In genomic region chr17:46943511-46944393, GRCh38 we compare ENCODE assay signal across 9 cellular contexts. TPM values are rescaled to one million over a fixed set of nuclear protein-coding genes. Genes with fewer than 3 reads are reported as not detected.
DNase-seq lines count a peak whose midpoint lies in the region; ATAC-seq and TF ChIP-seq lines count a peak whose summit lies in the region.
"Had no signal": no experiment of that assay in that cellular context is flagged by ENCODE, and none has a peak within 500 bp of the region (broad histone marks: within the 10 kb centered on the region; RNA-seq: fewer than 3 reads in every experiment).

No MANE protein-coding gene starts in this region.

- TF ChIP-seq CTCF in hepatocyte (IDR thresholded peaks at IDR 0.05; ENCODE audit: poor library complexity) (no peak), CD14-positive monocyte (IDR thresholded peaks at IDR 0.05) (no peak)

- no peak overlapping the region for H2AFZ ChIP-seq in hepatocyte

- no peak overlapping the region for H3K27ac ChIP-seq in hepatocyte

- no peaks in the 10 kb centered on the region for H3K36me3 ChIP-seq in hepatocyte (replicated peaks; ENCODE audit: insufficient read depth, low read depth)

- ATAC-seq in T-helper 17 cell = no peak
- no peak for ATAC-seq in stimulated activated memory B cell treated with anti-CD40 and anti-IgM and Interleukin-4, amounts not matched to agents 10 μg/mL and 1 μg/mL and 100 μg/mL, for 72 hours

- no peaks in the 10 kb centered on the region for H4K20me1 ChIP-seq in hepatocyte (ENCODE audit: insufficient read depth, poor library complexity, severe bottlenecking)

- H3K4me3 Mint-ChIP-seq in activated CD4-positive, alpha-beta T cell treated with anti-CD3 and anti-CD28 coated beads, Interleukin-2, amount 10 ng/mL, durations not matched to agents 24 days and 14 days = no peak overlapping the region
- peak overlapping the region; percentile 60 for H3K4me3 Mint-ChIP-seq in T-helper 17 cell
- H3K4me3 Mint-ChIP-seq in stimulated activated memory B cell treated with anti-CD40 and anti-IgM and Interleukin-4, amounts not matched to agents 10 μg/mL and 1 μg/mL and 100 μg/mL, for 72 hours = no peak overlapping the region
- H3K4me3 Mint-ChIP-seq in CD14-positive monocyte = peak overlapping the region in 1 of 2 donors; percentile 46

- H3K4me1 Mint-ChIP-seq in activated CD4-positive, alpha-beta T cell treated with anti-CD3 and anti-CD28 coated beads, Interleukin-2, amount 10 ng/mL, durations not matched to agents 24 days and 14 days = peaks cover 9% of the 10 kb centered on the region
- H3K4me1 Mint-ChIP-seq in T-helper 17 cell = peaks cover 15% of the 10 kb centered on the region
- peaks cover 13% of the 10 kb centered on the region for H3K4me1 Mint-ChIP-seq in stimulated activated memory B cell treated with anti-CD40 and anti-IgM and Interleukin-4, amounts not matched to agents 10 μg/mL and 1 μg/mL and 100 μg/mL, for 72 hours
- H3K4me1 Mint-ChIP-seq in CD14-positive monocyte = peaks cover 19% of the 10 kb centered on the region

- WGBS in hepatocyte (ENCODE audit: low lambda C conversion rate, missing lambda C conversion rate) = 40% methylated on average over 21 of the region's 21 CpGs

- peaks cover 18% of the 10 kb centered on the region for H3K4me1 ChIP-seq in hepatocyte (ENCODE audit: insufficient read depth)

- H3K9me3 ChIP-seq in T-helper 17 cell (ENCODE audit: control insufficient read depth, low read length, poor library complexity, severe bottlenecking) (no peaks in the 10 kb centered on the region), hepatocyte (ENCODE audit: low read depth) (no peaks in the 10 kb centered on the region)

- peak; percentile 14 for DNase-seq in activated CD4-positive, alpha-beta T cell treated with anti-CD3 and anti-CD28 coated beads for 48 hours
- DNase-seq in activated CD4-positive, alpha-beta T cell treated with anti-CD3 and anti-CD28 coated beads, Interleukin-2, amount 10 ng/mL, durations not matched to agents 24 days and 14 days = no peak
- no peak for DNase-seq in T-helper 17 cell
- peak; percentile 45 for DNase-seq in hepatocyte (ENCODE audit: low spot score)
- no peak for DNase-seq in CD14-positive monocyte (ENCODE audit: low spot score)
- DNase-seq in hepatic stellate cell (ENCODE audit: low spot score) = no peak
- DNase-seq in NCI-H146 treated with DMSO at 0.1 percent for 48 hours (lab: John Stamatoyannopoulos, UW; ENCODE audit: unreplicated experiment) = no peak
- DNase-seq: DND-41 had no signal

- no peaks in the 10 kb centered on the region for H3K27me3 ChIP-seq in hepatocyte

- no peak overlapping the region for H3K4me3 ChIP-seq in hepatocyte

- intact Hi-C loops in activated CD4-positive, alpha-beta T cell treated with anti-CD3 and anti-CD28 coated beads, Interleukin-2, amount 10 ng/mL, durations not matched to agents 24 days and 14 days (cut with micrococcal nuclease) = loop anchor here (5.0 to 10.0 kb wide), 2 partner anchors 59 to 99 kb away; no protein-coding TSS in a partner anchor
- intact Hi-C loops in CD14-positive monocyte (cut with micrococcal nuclease) = loop anchor here in 1 of 2 donors (5.0 kb wide), 1 partner anchor 101 kb away; no protein-coding TSS in a partner anchor

- H3K9me3 Mint-ChIP-seq in activated CD4-positive, alpha-beta T cell treated with anti-CD3 and anti-CD28 coated beads, Interleukin-2, amount 10 ng/mL, durations not matched to agents 24 days and 14 days = no peaks in the 10 kb centered on the region
- no peaks in the 10 kb centered on the region for H3K9me3 Mint-ChIP-seq in stimulated activated memory B cell treated with anti-CD40 and anti-IgM and Interleukin-4, amounts not matched to agents 10 μg/mL and 1 μg/mL and 100 μg/mL, for 72 hours
- peaks cover 0 to 2% (median 0%) of the 10 kb centered on the region in 7 donors for H3K9me3 Mint-ChIP-seq in CD14-positive monocyte

- no peaks in the 10 kb centered on the region for H3K9me2 ChIP-seq in hepatocyte (replicated peaks; ENCODE audit: insufficient read depth)

- H3K36me3 Mint-ChIP-seq in activated CD4-positive, alpha-beta T cell treated with anti-CD3 and anti-CD28 coated beads, Interleukin-2, amount 10 ng/mL, durations not matched to agents 24 days and 14 days (ENCODE audit: low read depth) = peaks cover 22% of the 10 kb centered on the region
- H3K36me3 Mint-ChIP-seq in T-helper 17 cell (ENCODE audit: low read depth) (peaks cover 2% of the 10 kb centered on the region), CD14-positive monocyte (peaks cover 29 to 35% of the 10 kb centered on the region in 2 donors)
- H3K36me3 Mint-ChIP-seq in stimulated activated memory B cell treated with anti-CD40 and anti-IgM and Interleukin-4, amounts not matched to agents 10 μg/mL and 1 μg/mL and 100 μg/mL, for 72 hours = peaks cover 15% of the 10 kb centered on the region

- no peak overlapping the region for H3K27ac Mint-ChIP-seq in activated CD4-positive, alpha-beta T cell treated with anti-CD3 and anti-CD28 coated beads, Interleukin-2, amount 10 ng/mL, durations not matched to agents 24 days and 14 days
- H3K27ac Mint-ChIP-seq in T-helper 17 cell (peak overlapping the region; percentile 73), CD14-positive monocyte (peak overlapping the region in 1 of 7 donors; percentile 33)
- peak overlapping the region; percentile 51 for H3K27ac Mint-ChIP-seq in stimulated activated memory B cell treated with anti-CD40 and anti-IgM and Interleukin-4, amounts not matched to agents 10 μg/mL and 1 μg/mL and 100 μg/mL, for 72 hours

- H3K4me2 ChIP-seq in hepatocyte = peak overlapping the region; percentile 48

- no peaks in the 10 kb centered on the region for H3K79me2 ChIP-seq in hepatocyte

- H3K27me3 Mint-ChIP-seq in activated CD4-positive, alpha-beta T cell treated with anti-CD3 and anti-CD28 coated beads, Interleukin-2, amount 10 ng/mL, durations not matched to agents 24 days and 14 days = no peaks in the 10 kb centered on the region
- H3K27me3 Mint-ChIP-seq in T-helper 17 cell (no peaks in the 10 kb centered on the region), CD14-positive monocyte (ENCODE audit: low read depth in 3 of 3) (peaks cover 6 to 17% (median 14%) of the 10 kb centered on the region in 3 donors)
- no peaks in the 10 kb centered on the region for H3K27me3 Mint-ChIP-seq in stimulated activated memory B cell treated with anti-CD40 and anti-IgM and Interleukin-4, amounts not matched to agents 10 μg/mL and 1 μg/mL and 100 μg/mL, for 72 hours

RNA-seq across cellular contexts. Expression of gene GOSR2, which starts 20.8 kb away (rescaled TPM):
- 57.9 and 62.2 TPM in 2 replicates for total RNA-seq in activated CD4-positive, alpha-beta T cell treated with anti-CD3 and anti-CD28 coated beads, Interleukin-2, amount 10 ng/mL, durations not matched to agents 24 days and 14 days
- total RNA-seq in T-helper 17 cell (10 to 100 TPM; 54.5 to 57.9 TPM), hepatocyte (42.3 and 47.7 TPM in 2 replicates)
- polyA plus RNA-seq in hepatocyte (58.0 and 62.8 TPM in 2 replicates), CD14-positive monocyte (10 to 100 TPM; 27.7 to 31.1 TPM)

RNA-seq across cellular contexts. Expression of gene RPRML, which starts 35.3 kb away (rescaled TPM):
- not detected in 2 replicates for total RNA-seq in activated CD4-positive, alpha-beta T cell treated with anti-CD3 and anti-CD28 coated beads, Interleukin-2, amount 10 ng/mL, durations not matched to agents 24 days and 14 days
- not detected for total RNA-seq in T-helper 17 cell
- total RNA-seq in hepatocyte = not detected in 2 replicates
- polyA plus RNA-seq in hepatocyte = not detected in 2 replicates
- polyA plus RNA-seq in CD14-positive monocyte = not detected

Comparison
In these comparisons a context has a peak if more than half of its experiments do, and no peak if none do; other contexts are left out.
1. DNase-seq: peak in activated CD4-positive, alpha-beta T cell treated with anti-CD3 and anti-CD28 coated beads for 48 hours (single experiment) and hepatocyte (single experiment); none in activated CD4-positive, alpha-beta T cell treated with anti-CD3 and anti-CD28 coated beads, Interleukin-2, amount 10 ng/mL, durations not matched to agents 24 days and 14 days (single experiment), T-helper 17 cell (0 of 3), CD14-positive monocyte (single experiment), hepatic stellate cell (single experiment) and NCI-H146 treated with DMSO at 0.1 percent for 48 hours (single experiment).